17 cellular contexts compared by ENCODE assay signal in the genomic region with DNA sequence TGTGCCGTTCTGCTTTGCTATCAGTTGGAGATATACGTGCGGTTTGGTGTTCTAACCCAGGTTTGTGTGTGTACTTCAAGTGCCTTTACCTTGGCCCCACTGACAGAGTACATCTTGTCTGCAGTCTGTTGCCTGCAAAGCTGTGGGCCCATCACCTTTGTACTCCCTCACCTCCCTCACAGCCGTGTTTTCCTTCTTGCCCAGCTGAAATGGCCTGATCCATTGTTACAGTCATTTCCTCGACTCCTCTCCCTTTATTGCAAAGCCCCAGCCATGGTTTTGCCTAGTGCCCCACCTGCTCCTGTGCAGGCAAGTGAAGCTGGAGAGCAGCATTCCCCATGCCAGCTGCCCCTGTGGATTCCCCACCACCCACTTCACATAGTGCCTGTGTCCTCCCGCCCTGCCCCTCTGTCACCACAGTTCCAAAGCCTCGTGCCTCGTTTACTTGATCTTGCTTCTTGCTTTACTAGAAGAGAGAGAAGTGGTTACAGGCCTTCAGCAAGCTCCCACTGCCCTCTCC. TPM values are rescaled to one million over a fixed set of nuclear protein-coding genes. Genes with fewer than 3 reads are reported as not detected.
DNase-seq lines count a peak whose midpoint lies in the region; ATAC-seq, FAIRE-seq and TF ChIP-seq lines count a peak whose summit lies in the region.
"Had no signal": no experiment of that assay in that cellular context is flagged by ENCODE, and none has a peak within 500 bp of the region (broad histone marks: within the 10 kb centered on the region; RNA-seq: fewer than 3 reads in every experiment).

No MANE protein-coding gene starts in this region.

- H3K9me3 ChIP-seq in Karpas-422 (ENCODE audit: low read length) (no peaks in the 10 kb centered on the region; the same call in 1 of the 2 replicates), H1 (ENCODE audit: insufficient read depth in 2 of 2, low read depth in 1 of 2, low read length in 1 of 2) (peaks cover 5 to 12% of the 10 kb centered on the region in 2 experiments; a peak in 2 of 4 replicates)

- no peak for TF ChIP-seq CTCF in H1 (IDR thresholded peaks at IDR 0.05; ENCODE audit: control extremely low read depth in 1 of 3, insufficient read depth in 1 of 3, low read depth in 1 of 3, low read length in 3 of 3)

- H2AK5ac ChIP-seq in H1 (ENCODE audit: low read depth, low read length): no peak overlapping the region

- POLR2A ChIA-PET in H1 (lab: Charles Lee; ENCODE audit: partially characterized antibody): interaction anchor here (1.0 kb wide), 1 partner anchor 156 kb away, joined by 3 read pairs; no protein-coding TSS in a partner anchor

- no peak overlapping the region for H3K23ac ChIP-seq in H1 (ENCODE audit: insufficient read length)

- H3K4me3 ChIP-seq in Karpas-422 (ENCODE audit: low read length): no peak overlapping the region
- no peak overlapping the region for H3K4me3 ChIP-seq in H1 (ENCODE audit: extremely low read depth in 1 of 4, insufficient read depth in 2 of 4, low read depth in 3 of 4, low read length in 4 of 4)

- H3K4me1 Mint-ChIP-seq in activated naive CD8-positive, alpha-beta T cell (ENCODE audit: low read depth): no peaks in the 10 kb centered on the region
- no peaks in the 10 kb centered on the region for H3K4me1 Mint-ChIP-seq in activated naive CD8-positive, alpha-beta T cell treated with anti-CD3 and anti-CD28 coated beads for 36 hours
- H3K4me1 Mint-ChIP-seq in stimulated activated naive B cell treated with anti-CD40 and anti-IgM and Interleukin-4, amounts not matched to agents 10 μg/mL and 1 μg/mL and 100 μg/mL, for 72 hours: peaks cover 2 to 6% of the 10 kb centered on the region in 2 donors

- H3K27ac Mint-ChIP-seq in activated naive CD8-positive, alpha-beta T cell: peak overlapping the region; percentile 18
- no peak overlapping the region for H3K27ac Mint-ChIP-seq in activated naive CD8-positive, alpha-beta T cell treated with anti-CD3 and anti-CD28 coated beads for 36 hours
- H3K27ac Mint-ChIP-seq in stimulated activated naive B cell treated with anti-CD40 and anti-IgM and Interleukin-4, amounts not matched to agents 10 μg/mL and 1 μg/mL and 100 μg/mL, for 72 hours: peak overlapping the region; percentile 66

- no peaks in the 10 kb centered on the region for H3K23me2 ChIP-seq in H1 (ENCODE audit: low read depth, low read length)

- H3K14ac ChIP-seq in H1 (ENCODE audit: insufficient read length): no peak overlapping the region

- no peak overlapping the region for H3K56ac ChIP-seq in H1 (replicated peaks; ENCODE audit: insufficient read length, low read depth, low read length)

- H4K8ac ChIP-seq in H1 (ENCODE audit: extremely low read depth, insufficient read depth, low read length): no peak overlapping the region

- DNase-seq in activated naive CD8-positive, alpha-beta T cell treated with anti-CD3 and anti-CD28 coated beads for 36 hours: no peak
- no peak for DNase-seq in Karpas-422
- DNase-seq in H1 (ENCODE audit: low read depth in 1 of 2, low spot score in 2 of 2): no peak
- DNase-seq in stimulated activated naive B cell treated with anti-CD40 and anti-IgM and Interleukin-4, amounts not matched to agents 10 μg/mL and 1 μg/mL and 100 μg/mL, for 72 hours: no peak
- no peak for DNase-seq in GM12892 (ENCODE audit: insufficient read length)
- DNase-seq in DMS53 treated with DMSO at 0.1 percent for 48 hours (lab: John Stamatoyannopoulos, UW; ENCODE audit: unreplicated experiment): no peak
- DNase-seq in erythroblast (lab: John Stamatoyannopoulos, UW): no peak
- DNase-seq: DND-41, KBM-7, NCI-H1436 treated with DMSO at 0.1 percent for 48 hours, NCI-H2029 treated with DMSO at 0.1 percent for 48 hours, NCI-H2171 treated with DMSO at 0.1 percent for 48 hours, NCI-H774 had no signal

- H3K9me3 Mint-ChIP-seq in activated naive CD8-positive, alpha-beta T cell (ENCODE audit: low read depth): no peaks in the 10 kb centered on the region
- H3K9me3 Mint-ChIP-seq in activated naive CD8-positive, alpha-beta T cell treated with anti-CD3 and anti-CD28 coated beads for 36 hours: no peaks in the 10 kb centered on the region
- no peaks in the 10 kb centered on the region for H3K9me3 Mint-ChIP-seq in stimulated activated naive B cell treated with anti-CD40 and anti-IgM and Interleukin-4, amounts not matched to agents 10 μg/mL and 1 μg/mL and 100 μg/mL, for 72 hours

- 90% methylated on average over 8 of the region's 8 CpGs; no CpG with 5 or more reads in 1 of the 2 experiments for WGBS in H1 (ENCODE audit: extremely low coverage in 1 of 2, insufficient coverage in 1 of 2, insufficient read length in 1 of 2, insufficient replicate concordance in 2 of 2, low coverage in 1 of 2, low lambda C conversion rate in 2 of 2, missing lambda C conversion rate in 1 of 2), 2 experiments

- no peaks in the 10 kb centered on the region for H3K9me2 ChIP-seq in Karpas-422 (replicated peaks; ENCODE audit: insufficient read depth, low read length)

- H3K27me3 ChIP-seq in Karpas-422 (ENCODE audit: low read length) (no peaks in the 10 kb centered on the region), H1 (replicated peaks in 1 of 4; ENCODE audit: control insufficient read depth in 3 of 4, extremely low read depth in 1 of 4, insufficient read depth in 3 of 4, low read length in 3 of 4) (no peaks in the 10 kb centered on the region)

- no peak for TF ChIP-seq POLR2A in H1 (IDR thresholded peaks at IDR 0.05; ENCODE audit: control extremely low read depth in 1 of 2, low read depth in 2 of 2, low read length in 2 of 2)
- no peak for TF ChIP-seq POLR2A in GM12892 (IDR thresholded peaks at IDR 0.05; ENCODE audit: low read depth, low read length)
- TF ChIP-seq POLR2A in erythroblast (IDR thresholded peaks at IDR 0.05; ENCODE audit: low read length): no peak

- no peak for FAIRE-seq in H1 (lab: Jason Lieb, UNC)
- no peak for FAIRE-seq in GM12892 (lab: Jason Lieb, UNC)
- FAIRE-seq: G401.6, GM18507 had no signal

- H2BK5ac ChIP-seq in H1 (ENCODE audit: low read depth, low read length): no peak overlapping the region

- no peak overlapping the region for H2BK15ac ChIP-seq in H1 (ENCODE audit: low read length)

- ATAC-seq in stimulated activated naive B cell treated with anti-CD40 and anti-IgM and Interleukin-4, amounts not matched to agents 10 μg/mL and 1 μg/mL and 100 μg/mL, for 72 hours (replicated peaks): no peak

- H2BK12ac ChIP-seq in H1 (ENCODE audit: low read depth, low read length): no peak overlapping the region

- no peak overlapping the region for H4K91ac ChIP-seq in H1 (replicated peaks; ENCODE audit: insufficient read length, low read length)

- H3K79me1 ChIP-seq in H1 (ENCODE audit: low read depth, low read length): no peaks in the 10 kb centered on the region; the same call in 1 of the 2 replicates

- no peak for TF ChIP-seq RAD21 in H1 (IDR thresholded peaks at IDR 0.05 in 1 of 2, conservative IDR thresholded peaks at IDR 0.05 in 1 of 2; ENCODE audit: low read depth in 2 of 2, low read length in 2 of 2)

- H3K36me3 ChIP-seq in Karpas-422 (ENCODE audit: insufficient read depth, low read length) (peaks cover 66% of the 10 kb centered on the region), H1 (ENCODE audit: control insufficient read depth in 2 of 4, insufficient read depth in 4 of 4, low read length in 3 of 4) (peaks cover 8 to 53% (median 36%) of the 10 kb centered on the region in 4 experiments; a peak in 7 of 8 replicates)

- H2AFZ ChIP-seq in Karpas-422 (ENCODE audit: low read length) (no peak overlapping the region), H1 (ENCODE audit: low read length) (no peak overlapping the region)

- 0 out of 2 replicates have a peak overlapping the region, but pooled peaks have one; percentile 7 for H3K27ac ChIP-seq in Karpas-422 (ENCODE audit: low read length)
- H3K27ac ChIP-seq in H1 (ENCODE audit: low read depth, low read length): no peak overlapping the region

- no peak overlapping the region for H3K4ac ChIP-seq in H1 (replicated peaks; ENCODE audit: insufficient read length, low read depth, low read length)

- H3K4me1 ChIP-seq in Karpas-422 (ENCODE audit: low read length) (peaks cover 27% of the 10 kb centered on the region), H1 (replicated peaks in 1 of 4; ENCODE audit: control insufficient read depth in 3 of 4, insufficient read depth in 4 of 4, low read length in 3 of 4) (no peaks in the 10 kb centered on the region)

- H4K20me1 ChIP-seq in Karpas-422 (ENCODE audit: insufficient read depth, low read depth, low read length) (no peaks in the 10 kb centered on the region), H1 (replicated peaks in 1 of 2; ENCODE audit: control insufficient read depth in 1 of 2, insufficient read depth in 2 of 2, low read length in 2 of 2) (no peaks in the 10 kb centered on the region)

- H3K4me3 Mint-ChIP-seq in activated naive CD8-positive, alpha-beta T cell: no peak overlapping the region
- no peak overlapping the region for H3K4me3 Mint-ChIP-seq in activated naive CD8-positive, alpha-beta T cell treated with anti-CD3 and anti-CD28 coated beads for 36 hours
- H3K4me3 Mint-ChIP-seq in stimulated activated naive B cell treated with anti-CD40 and anti-IgM and Interleukin-4, amounts not matched to agents 10 μg/mL and 1 μg/mL and 100 μg/mL, for 72 hours: no peak overlapping the region
- H3K4me3 Mint-ChIP-seq: CD14-positive monocyte had no signal

- no peak overlapping the region for H2BK20ac ChIP-seq in H1 (ENCODE audit: low read length)

- TF ChIP-seq EP300 in H1 (IDR thresholded peaks at IDR 0.05; ENCODE audit: borderline replicate concordance in 1 of 2, low read depth in 2 of 2, low read length in 2 of 2): no peak

- H3K79me2 ChIP-seq in Karpas-422 (ENCODE audit: low read length) (no peaks in the 10 kb centered on the region), H1 (ENCODE audit: control insufficient read depth in 1 of 2, insufficient read depth in 2 of 2, low read length in 2 of 2) (no peaks in the 10 kb centered on the region)

- H3K18ac ChIP-seq in H1 (ENCODE audit: extremely low read depth, low read length): no peak overlapping the region

- H3K4me2 ChIP-seq in Karpas-422 (ENCODE audit: low read depth, low read length, poor library complexity, severe bottlenecking) (no peak overlapping the region), H1 (ENCODE audit: insufficient read depth in 1 of 2, low read depth in 2 of 2, low read length in 2 of 2) (no peak overlapping the region)

- H4K5ac ChIP-seq in H1 (ENCODE audit: insufficient read length, low read depth, low read length): no peak overlapping the region

- H2BK120ac ChIP-seq in H1 (replicated peaks; ENCODE audit: low read depth, low read length): no peak overlapping the region

- H3K36me3 Mint-ChIP-seq in activated naive CD8-positive, alpha-beta T cell: peaks cover 6% of the 10 kb centered on the region
- H3K36me3 Mint-ChIP-seq in activated naive CD8-positive, alpha-beta T cell treated with anti-CD3 and anti-CD28 coated beads for 36 hours: peaks cover 26% of the 10 kb centered on the region
- H3K36me3 Mint-ChIP-seq in stimulated activated naive B cell treated with anti-CD40 and anti-IgM and Interleukin-4, amounts not matched to agents 10 μg/mL and 1 μg/mL and 100 μg/mL, for 72 hours: peaks cover 52 to 70% of the 10 kb centered on the region in 2 donors

- CTCF ChIA-PET in H1 (lab: Charles Lee; ENCODE audit: partially characterized antibody): interaction anchor here (1.8 to 8.3 kb wide), 2 partner anchors 10 to 18 kb away, joined by 7 to 142 read pairs; no protein-coding TSS in a partner anchor

- no peaks in the 10 kb centered on the region for H3K27me3 Mint-ChIP-seq in activated naive CD8-positive, alpha-beta T cell
- H3K27me3 Mint-ChIP-seq in activated naive CD8-positive, alpha-beta T cell treated with anti-CD3 and anti-CD28 coated beads for 36 hours: no peaks in the 10 kb centered on the region
- H3K27me3 Mint-ChIP-seq in stimulated activated naive B cell treated with anti-CD40 and anti-IgM and Interleukin-4, amounts not matched to agents 10 μg/mL and 1 μg/mL and 100 μg/mL, for 72 hours: no peaks in the 10 kb centered on the region

- no peak overlapping the region for H3K9ac ChIP-seq in Karpas-422 (ENCODE audit: low read length)
- no peak overlapping the region for H3K9ac ChIP-seq in H1 (replicated peaks in 1 of 4; ENCODE audit: extremely low read depth in 1 of 4, low read depth in 3 of 4, low read length in 3 of 4)

RNA-seq across cellular contexts. Expression of a gene that starts 55.2 kb away (rescaled TPM):
- 1 to 10 TPM; 1.1 to 1.2 TPM for total RNA-seq in activated naive CD8-positive, alpha-beta T cell treated with anti-CD3 and anti-CD28 coated beads for 36 hours
- total RNA-seq in Karpas-422 (2014; rRNA removed; shearing (Covaris generic); ENCODE audit: low replicate concordance): not detected in 2 replicates
- total RNA-seq in H1 (2021; fragmentation: NEBNext Ultra II Directional; extraction: Animal tissue kit (Norgen Biotek cat#: 25700)): 1.3 and 1.5 TPM in 2 replicates
- polyA plus RNA-seq in H1 (2011; rRNA removed): 0.67 and 1.3 TPM in 2 replicates
- polyA plus RNA-seq in H1 (2011; cell fraction: cytosol; rRNA removed): 0.80 TPM
- polyA plus RNA-seq in H1 (2011; cell fraction: nucleus; rRNA removed): 1.7 TPM
- polyA plus RNA-seq in H1 (2012, experiment 1 of 2): 0.97 to 1.5 TPM (median 1.1 TPM) in 4 replicates
- 0.09 TPM for polyA plus RNA-seq in H1 (2012, experiment 2 of 2)
- 1.8 TPM for polyA plus RNA-seq in H1 (2013, experiment 1 of 2)
- polyA plus RNA-seq in H1 (2013, experiment 2 of 2): 1.6 TPM
- polyA minus RNA-seq in H1 (2011; rRNA and poly(A)+ RNA removed): 1.1 and 1.2 TPM in 2 replicates
- polyA minus RNA-seq in H1 (2011; cell fraction: cytosol; rRNA and poly(A)+ RNA removed): not detected
- 2.9 TPM for polyA minus RNA-seq in H1 (2011; cell fraction: nucleus; rRNA and poly(A)+ RNA removed)
- polyA plus RNA-seq in GM12892 (2012; ENCODE audit: missing spikeins): not detected
